In the genomic region with DNA sequence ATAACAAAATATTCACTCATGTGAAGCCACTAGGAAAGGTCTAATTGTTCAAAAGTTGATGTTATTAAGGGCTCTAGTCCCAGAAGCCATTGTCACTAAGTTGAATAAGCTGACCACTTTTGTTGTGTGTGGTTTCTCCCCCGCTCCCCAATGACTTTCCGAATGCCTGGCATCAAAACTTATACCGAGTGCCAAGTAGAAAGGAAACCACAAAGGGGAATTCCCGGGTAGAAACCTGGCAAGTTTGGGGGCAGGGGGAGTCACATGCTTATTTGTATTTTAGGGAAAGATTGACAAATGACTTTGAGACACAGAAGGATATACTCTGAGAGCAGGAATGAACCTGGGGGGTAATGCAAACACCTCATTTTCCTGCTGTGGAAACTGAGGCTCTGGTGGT, we compare ENCODE assay signal across 9 cellular contexts.
DNase-seq lines count a peak whose midpoint lies in the region; ATAC-seq and TF ChIP-seq lines count a peak whose summit lies in the region.
"Had no signal": no experiment of that assay in that cellular context is flagged by ENCODE, and none has a peak within 500 bp of the region (broad histone marks: within the 10 kb centered on the region; RNA-seq: fewer than 3 reads in every experiment).

No MANE protein-coding gene starts in this region.

- H3K27ac Mint-ChIP-seq in type B pancreatic cell = no peak overlapping the region

- H3K27me3 ChIP-seq in GM23248 (replicated peaks; ENCODE audit: insufficient read depth) = no peaks in the 10 kb centered on the region

- H3K4me1 ChIP-seq in GM23248 (ENCODE audit: insufficient read depth) = peaks cover 48% of the 10 kb centered on the region

- H3K4me3 ChIP-seq in GM23248 (no peak overlapping the region), fibroblast of pulmonary artery (replicated peaks; ENCODE audit: low read depth, low read length) (no peak overlapping the region)
- H3K4me3 ChIP-seq: SK-N-MC had no signal

- DNase-seq in GM23248 (peak; percentile 61), fibroblast of pulmonary artery (ENCODE audit: low read depth) (peak; percentile 80), NCI-H1048 (lab: John Stamatoyannopoulos, UW) (no peak), type B pancreatic cell (ENCODE audit: extremely low spot score, unreplicated experiment) (no peak)
- peak; percentile 37 to 41 for DNase-seq in activated CD4-positive, alpha-beta T cell treated with anti-CD3 and anti-CD28 coated beads, Interleukin-2, amount 50 U/mL, for 4 hours
- DNase-seq in stimulated activated CD4-positive, alpha-beta T cell treated with anti-CD3 and anti-CD28 coated beads, TNF-alpha, amount 100 ng/mL, for 4 hours (ENCODE audit: low read depth in 3 of 3) = peak in 2 of 3 experiments; percentile 21 to 30

- H3K9me3 ChIP-seq in GM23248 (ENCODE audit: low read depth) = no peaks in the 10 kb centered on the region

- TF ChIP-seq CTCF in fibroblast of pulmonary artery (IDR thresholded peaks at IDR 0.05; ENCODE audit: low read length, missing control alignments) (no peak), type B pancreatic cell (conservative IDR thresholded peaks at IDR 0.05) (no peak)

- H3K79me2 ChIP-seq in GM23248 (ENCODE audit: insufficient read depth) = no peaks in the 10 kb centered on the region

- peak overlapping the region; percentile 46 for H3K9ac ChIP-seq in GM23248

- ATAC-seq in HG02885 (IDR thresholded peaks at IDR 0.05; ENCODE audit: poor library complexity, unreplicated experiment) = no peak
- no peak for ATAC-seq in HG02973 (IDR thresholded peaks at IDR 0.05; ENCODE audit: unreplicated experiment)

- peaks cover 66% of the 10 kb centered on the region for H3F3A ChIP-seq in GM23248 (ENCODE audit: insufficient read depth)

- peak overlapping the region; percentile 72 for H3K4me2 ChIP-seq in GM23248 (ENCODE audit: unreplicated experiment)

- 11 to 15% methylated on average over 4 of the region's 4 CpGs for WGBS in GM23248 (ENCODE audit: low coverage in 1 of 2, low lambda C conversion rate in 2 of 2, missing lambda C conversion rate in 2 of 2), 2 experiments

- H3K36me3 ChIP-seq in GM23248 (ENCODE audit: low read depth) = peaks cover 19% of the 10 kb centered on the region

- no peaks in the 10 kb centered on the region for H3K9me2 ChIP-seq in GM23248 (ENCODE audit: insufficient read depth)

- no peaks in the 10 kb centered on the region for H4K20me1 ChIP-seq in GM23248 (ENCODE audit: insufficient read depth)

- H3K27me3 Mint-ChIP-seq in type B pancreatic cell = no peaks in the 10 kb centered on the region

- no peak overlapping the region for H3K4me3 Mint-ChIP-seq in type B pancreatic cell

- peaks cover under 1% of the 10 kb centered on the region for H3K9me3 Mint-ChIP-seq in type B pancreatic cell

- peaks cover 35% of the 10 kb centered on the region for H3K4me1 Mint-ChIP-seq in type B pancreatic cell (ENCODE audit: unreplicated experiment)

- H3K36me3 Mint-ChIP-seq in type B pancreatic cell = peaks cover 26% of the 10 kb centered on the region

- in situ Hi-C loops in GM23248 (cut with MboI) = no loop called here

- H2AFZ ChIP-seq in GM23248 = no peak overlapping the region

- H3K27ac ChIP-seq in GM23248 = peak overlapping the region; percentile 60
- H3K27ac ChIP-seq: SK-N-MC had no signal

Comparison
In these comparisons a context has a peak if more than half of its experiments do, and no peak if none do; other contexts are left out.
1. DNase-seq: peak in GM23248 (single experiment), activated CD4-positive, alpha-beta T cell treated with anti-CD3 and anti-CD28 coated beads, Interleukin-2, amount 50 U/mL, for 4 hours (2 of 2), fibroblast of pulmonary artery (single experiment) and stimulated activated CD4-positive, alpha-beta T cell treated with anti-CD3 and anti-CD28 coated beads, TNF-alpha, amount 100 ng/mL, for 4 hours (2 of 3); none in NCI-H1048 (single experiment) and type B pancreatic cell (single experiment).